ENCODE assay signal across 1 cellular context in genomic region chr9:95264954-95265615, GRCh38.
TF ChIP-seq lines count a peak whose summit lies in the region.

No MANE protein-coding gene starts in this region.

TF ChIP-seq in H1, 55 proteins besides CTCF, POLR2A, EP300 and RAD21 (continued from another document):
- TF ChIP-seq E2F6 (IDR thresholded peaks at IDR 0.05), result no peak
